11 cellular contexts compared by ENCODE assay signal in genomic region chr1:167820684-167821355, GRCh38.
DNase-seq lines count a peak whose midpoint lies in the region; ATAC-seq and TF ChIP-seq lines count a peak whose summit lies in the region.
"Had no signal": no experiment of that assay in that cellular context is flagged by ENCODE, and none has a peak within 500 bp of the region (broad histone marks: within the 10 kb centered on the region; RNA-seq: fewer than 3 reads in every experiment).

No MANE protein-coding gene starts in this region.

- no peak overlapping the region; the same call in 1 of the 2 replicates for H3K4me3 ChIP-seq in MG63
- peak overlapping the region in 2 of 3 donors; percentile 44 to 60 for H3K4me3 ChIP-seq in breast epithelium
- H3K4me3 ChIP-seq in mesenchymal stem cell (ENCODE audit: insufficient read depth in 1 of 2, low read depth in 1 of 2, low read length in 2 of 2): no peak overlapping the region
- H3K4me3 ChIP-seq in tibial artery: peak overlapping the region in 1 of 2 donors; percentile 33

- peak overlapping the region; percentile 83 to 84 for H2BK12ac ChIP-seq in mesenchymal stem cell (ENCODE audit: low read length in 2 of 2)

- H2AFZ ChIP-seq in mesenchymal stem cell (ENCODE audit: low read depth, low read length): no peak overlapping the region

- H3K23ac ChIP-seq in mesenchymal stem cell (ENCODE audit: low read length in 2 of 2): no peak overlapping the region

- peak overlapping the region; percentile 54 for H4K8ac ChIP-seq in mesenchymal stem cell (ENCODE audit: low read length)

- peak overlapping the region; percentile 82 for H3K9ac ChIP-seq in mesenchymal stem cell (ENCODE audit: low read length)

- peak overlapping the region; percentile 86 for H4K91ac ChIP-seq in mesenchymal stem cell (ENCODE audit: low read length)

- intact Hi-C loops in breast epithelium (cut with DNase I; ENCODE audit: low total_unique reads) (no loop called here), tibial artery (cut with DNase I; ENCODE audit: low total_unique reads) (no loop called here)

- 90% methylated on average over 6 of the region's 12 CpGs for WGBS in mesenchymal stem cell

- TF ChIP-seq POLR2A in breast epithelium (IDR thresholded peaks at IDR 0.05): no peak

- ATAC-seq in HG03460 (IDR thresholded peaks at IDR 0.05; ENCODE audit: unreplicated experiment): no peak
- no peak for ATAC-seq in GM18520 (IDR thresholded peaks at IDR 0.05; ENCODE audit: unreplicated experiment)

- H3K14ac ChIP-seq in mesenchymal stem cell (ENCODE audit: low read length in 2 of 2): no peak overlapping the region

- peak overlapping the region; percentile 80 to 85 for H3K27ac ChIP-seq in breast epithelium
- peak overlapping the region; percentile 74 for H3K27ac ChIP-seq in mesenchymal stem cell (ENCODE audit: low read length, poor library complexity, severe bottlenecking)
- H3K27ac ChIP-seq in tibial artery: peak overlapping the region; percentile 67 to 72
- no peak overlapping the region for H3K27ac ChIP-seq in substantia nigra (ENCODE audit: low read depth, low read length, poor library complexity, severe bottlenecking)

- no peak overlapping the region for H2BK5ac ChIP-seq in mesenchymal stem cell (ENCODE audit: low read depth, low read length, poor library complexity, severe bottlenecking)

- peak overlapping the region; percentile 85 for H2AK5ac ChIP-seq in mesenchymal stem cell (ENCODE audit: low read length, severe bottlenecking)

- DNase-seq in MG63 (peak; percentile 22), breast epithelium (ENCODE audit: low spot score in 2 of 2) (no peak), mesenchymal stem cell (no peak), tibial artery (no peak), D341Med (ENCODE audit: low spot score) (no peak), substantia nigra (lab: John Stamatoyannopoulos, UW) (no peak)
- DNase-seq: activated naive CD4-positive, alpha-beta T cell; COR-L47; NCI-H1694 had no signal

- H2BK120ac ChIP-seq in mesenchymal stem cell (ENCODE audit: low read depth, low read length): no peak overlapping the region

- H3K36me3 ChIP-seq in MG63 (no peaks in the 10 kb centered on the region), breast epithelium (no peaks in the 10 kb centered on the region), mesenchymal stem cell (ENCODE audit: control insufficient read depth in 1 of 2, insufficient read depth in 2 of 2, low read depth in 1 of 2, low read length in 2 of 2) (no peaks in the 10 kb centered on the region), tibial artery (no peaks in the 10 kb centered on the region)

- H3K4me2 ChIP-seq in mesenchymal stem cell (ENCODE audit: low read length, poor library complexity, severe bottlenecking): peak overlapping the region; percentile 52

- TF ChIP-seq CTCF in breast epithelium (IDR thresholded peaks at IDR 0.05) (no peak), tibial artery (IDR thresholded peaks at IDR 0.05) (no peak)

- peak overlapping the region in 1 of 2 experiments; percentile 74 for H3K18ac ChIP-seq in mesenchymal stem cell (ENCODE audit: low read depth in 1 of 2, low read length in 2 of 2)

- H2BK15ac ChIP-seq in mesenchymal stem cell (ENCODE audit: low read depth, poor library complexity, severe bottlenecking): peak overlapping the region; percentile 69

- H3K9me3 ChIP-seq in MG63 (peaks cover 2% of the 10 kb centered on the region; the same call in 1 of the 2 replicates), breast epithelium (no peaks in the 10 kb centered on the region), mesenchymal stem cell (ENCODE audit: control insufficient read depth, low read length) (peaks cover 2% of the 10 kb centered on the region), tibial artery (no peaks in the 10 kb centered on the region)

- H3K4me1 ChIP-seq in breast epithelium (no peaks in the 10 kb centered on the region), mesenchymal stem cell (ENCODE audit: control insufficient read depth, insufficient read depth, low read depth, low read length) (peaks cover 13% of the 10 kb centered on the region), tibial artery (peaks cover 0 to 10% (median 5%) of the 10 kb centered on the region in 4 donors)

- H3K27me3 ChIP-seq in MG63: no peaks in the 10 kb centered on the region
- H3K27me3 ChIP-seq in breast epithelium: no peaks in the 10 kb centered on the region
- H3K27me3 ChIP-seq in mesenchymal stem cell (ENCODE audit: control insufficient read depth in 1 of 2, insufficient read depth in 1 of 2, low read length in 2 of 2): no peaks in the 10 kb centered on the region
- H3K27me3 ChIP-seq in tibial artery: no peaks in the 10 kb centered on the region

- H3K79me1 ChIP-seq in mesenchymal stem cell (replicated peaks; ENCODE audit: low read length, poor library complexity, severe bottlenecking): no peaks in the 10 kb centered on the region

- no peak overlapping the region for H3K4ac ChIP-seq in mesenchymal stem cell (ENCODE audit: low read depth in 1 of 2, low read length in 2 of 2)

Comparison
In these comparisons a context has a peak if more than half of its experiments do, and no peak if none do; other contexts are left out.
1. H3K4me3 ChIP-seq: peak in breast epithelium (2 of 3); none in MG63 (single experiment) and mesenchymal stem cell (0 of 2).